9 cellular contexts compared by ENCODE assay signal in the genomic region with DNA sequence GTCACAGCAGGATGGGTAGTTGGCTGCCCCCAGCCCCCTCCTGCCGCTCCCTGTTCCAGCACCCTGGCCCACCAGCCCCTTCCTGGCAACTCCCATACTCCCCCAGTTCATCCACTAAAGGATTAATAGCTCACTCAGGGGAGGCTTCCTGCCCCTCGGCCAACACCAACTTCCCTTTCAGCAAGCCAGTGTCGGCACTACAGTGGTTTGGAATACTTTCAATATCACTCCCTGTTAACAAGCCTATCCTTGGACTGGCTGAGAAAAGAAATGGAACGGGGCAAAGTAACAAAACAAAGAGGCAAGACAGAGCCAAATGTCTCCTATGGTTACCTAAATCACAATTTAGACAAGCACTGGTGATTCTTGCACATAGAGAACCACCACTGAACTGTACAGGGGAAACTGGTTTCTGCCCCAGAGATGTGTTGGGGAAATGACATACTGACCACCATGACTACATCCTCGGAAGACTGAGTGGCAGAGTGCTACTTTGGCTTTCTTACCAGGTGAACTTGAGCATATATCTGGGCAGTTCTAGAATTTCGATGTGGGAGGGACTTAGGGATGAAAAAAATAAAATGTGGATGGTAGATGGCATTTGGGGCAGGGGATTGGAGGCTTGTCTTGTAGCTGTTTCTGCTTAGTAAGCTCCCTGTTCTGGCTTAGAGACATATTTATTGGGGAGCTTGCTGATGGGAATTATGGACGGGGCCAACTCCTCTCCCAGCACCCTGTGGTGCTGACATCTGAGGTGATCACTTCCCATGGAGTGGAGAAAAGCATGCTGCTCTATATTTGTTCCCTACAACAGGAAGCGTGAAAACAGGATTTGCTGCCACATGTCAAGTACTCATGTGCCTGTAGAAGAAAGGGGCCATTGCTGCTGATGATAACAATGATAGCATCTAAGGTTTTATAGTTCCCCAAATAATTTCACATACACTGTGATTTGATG. TPM values are rescaled to one million over a fixed set of nuclear protein-coding genes. Genes with fewer than 3 reads are reported as not detected.
DNase-seq lines count a peak whose midpoint lies in the region; ATAC-seq and TF ChIP-seq lines count a peak whose summit lies in the region.
"Had no signal": no experiment of that assay in that cellular context is flagged by ENCODE, and none has a peak within 500 bp of the region (broad histone marks: within the 10 kb centered on the region; RNA-seq: fewer than 3 reads in every experiment).

No MANE protein-coding gene starts in this region.

- H3K9me3 Mint-ChIP-seq in Caco-2 (ENCODE audit: unreplicated experiment) = no peaks in the 10 kb centered on the region
- no peaks in the 10 kb centered on the region for H3K9me3 Mint-ChIP-seq in nephron
- H3K9me3 Mint-ChIP-seq in activated T-helper 1 cell treated with anti-CD3 and anti-CD28 coated beads, Interleukin-12 subunit alpha, Interleukin-12 subunit beta, Interleukin-2, Interleukin-4 antibody, amounts not matched to agents 30 ng/mL and 10 ng/mL and 1 ng/mL, durations not matched to agents 14 hours and 24 hours and 36 hours = no peaks in the 10 kb centered on the region

- H3K27me3 Mint-ChIP-seq in Caco-2 (ENCODE audit: insufficient read depth, unreplicated experiment) (no peaks in the 10 kb centered on the region), nephron (ENCODE audit: low read depth) (peaks cover 7% of the 10 kb centered on the region)
- peaks cover 4% of the 10 kb centered on the region for H3K27me3 Mint-ChIP-seq in activated T-helper 1 cell treated with anti-CD3 and anti-CD28 coated beads, Interleukin-12 subunit alpha, Interleukin-12 subunit beta, Interleukin-2, Interleukin-4 antibody, amounts not matched to agents 30 ng/mL and 10 ng/mL and 1 ng/mL, durations not matched to agents 14 hours and 24 hours and 36 hours (ENCODE audit: insufficient read depth)

- CTCF ChIA-PET in Caco-2 (lab: Charles Lee) (interaction anchor here (0.6 kb wide), 1 partner anchor 45 kb away, joined by 6 read pairs; no protein-coding TSS in a partner anchor), OCI-LY7 (lab: Charles Lee; ENCODE audit: unreplicated experiment) (interaction anchor here (0.6 kb wide), 1 partner anchor 737 kb away, joined by 3 read pairs; no protein-coding TSS in a partner anchor)

- no peaks in the 10 kb centered on the region for H3K79me2 ChIP-seq in OCI-LY7 (ENCODE audit: insufficient read depth, low read depth, low read length)

- ATAC-seq in HG02885 (IDR thresholded peaks at IDR 0.05; ENCODE audit: poor library complexity, unreplicated experiment) = no peak
- ATAC-seq in GM21619 (IDR thresholded peaks at IDR 0.05; ENCODE audit: unreplicated experiment) = no peak

- peak overlapping the region; percentile 17 for H3K27ac ChIP-seq in duodenal mucosa (ENCODE audit: low read depth, low read length)
- H3K27ac ChIP-seq in OCI-LY7 (ENCODE audit: low read depth, low read length, poor library complexity, severe bottlenecking) = no peak overlapping the region

- H4K20me1 ChIP-seq in OCI-LY7 (ENCODE audit: insufficient read depth, low read length) = no peaks in the 10 kb centered on the region

- DNase-seq in Caco-2 (no peak), MV-4-11 (lab: John Stamatoyannopoulos, UW) (peak; percentile 23), OCI-LY7 (ENCODE audit: low spot score) (no peak)
- no peak for DNase-seq in activated T-helper 1 cell treated with anti-CD3 and anti-CD28 coated beads, Interleukin-12 subunit alpha, Interleukin-12 subunit beta, Interleukin-2, Interleukin-4 antibody, amounts not matched to agents 30 ng/mL and 10 ng/mL and 1 ng/mL, durations not matched to agents 14 hours and 24 hours and 36 hours (ENCODE audit: low spot score)
- DNase-seq: NCI-H2081 had no signal

- BruUV-seq in Caco-2 (replicated peaks; lab: Mats Ljungman, UMichigan) (no TSS peak), OCI-LY7 (replicated peaks; lab: Mats Ljungman, UMichigan) (no TSS peak)

- intact Hi-C loops in Caco-2 (cut with micrococcal nuclease; ENCODE audit: unreplicated experiment) (no loop called here), OCI-LY7 (cut with micrococcal nuclease; ENCODE audit: unreplicated experiment) (no loop called here)
- intact Hi-C loops in activated T-helper 1 cell treated with anti-CD3 and anti-CD28 coated beads, Interleukin-12 subunit alpha, Interleukin-12 subunit beta, Interleukin-2, Interleukin-4 antibody, amounts not matched to agents 30 ng/mL and 10 ng/mL and 1 ng/mL, durations not matched to agents 14 hours and 24 hours and 36 hours (cut with micrococcal nuclease) = no loop called here

- peak overlapping the region; percentile 8 for H3K27ac Mint-ChIP-seq in Caco-2 (ENCODE audit: unreplicated experiment)
- peak overlapping the region; percentile 80 to 92 (median 91) for H3K27ac Mint-ChIP-seq in nephron
- no peak overlapping the region for H3K27ac Mint-ChIP-seq in activated T-helper 1 cell treated with anti-CD3 and anti-CD28 coated beads, Interleukin-12 subunit alpha, Interleukin-12 subunit beta, Interleukin-2, Interleukin-4 antibody, amounts not matched to agents 30 ng/mL and 10 ng/mL and 1 ng/mL, durations not matched to agents 14 hours and 24 hours and 36 hours

- H3K27me3 ChIP-seq in Caco-2 (replicated peaks; ENCODE audit: control insufficient read depth, insufficient read depth, low read length) (no peaks in the 10 kb centered on the region), duodenal mucosa (ENCODE audit: control insufficient read depth in 1 of 2, insufficient read depth in 2 of 2, low read length in 2 of 2) (no peaks in the 10 kb centered on the region)

- H2AFZ ChIP-seq in OCI-LY7 (ENCODE audit: low read length) = no peak overlapping the region

- peaks cover 67% of the 10 kb centered on the region for H3K4me1 ChIP-seq in Caco-2
- peaks cover 28 to 38% of the 10 kb centered on the region in 2 donors for H3K4me1 ChIP-seq in duodenal mucosa (ENCODE audit: control insufficient read depth in 1 of 2, insufficient read depth in 2 of 2, low read length in 2 of 2)
- H3K4me1 ChIP-seq in OCI-LY7 (ENCODE audit: insufficient read depth, low read length, poor library complexity, severe bottlenecking) = no peaks in the 10 kb centered on the region

- H3K9me2 ChIP-seq in OCI-LY7 (ENCODE audit: insufficient read depth, low read length) = no peaks in the 10 kb centered on the region

- H3K9me3 ChIP-seq in Caco-2 (no peaks in the 10 kb centered on the region), duodenal mucosa (ENCODE audit: control insufficient read depth in 1 of 2, low read length in 2 of 2) (no peaks in the 10 kb centered on the region), OCI-LY7 (ENCODE audit: low read length) (no peaks in the 10 kb centered on the region)

- H3K36me3 ChIP-seq in Caco-2 (ENCODE audit: control insufficient read depth, insufficient read depth, low read length) (no peaks in the 10 kb centered on the region), duodenal mucosa (ENCODE audit: control insufficient read depth in 1 of 2, insufficient read depth in 2 of 2, low read length in 2 of 2) (no peaks in the 10 kb centered on the region), OCI-LY7 (ENCODE audit: insufficient read depth, low read length) (no peaks in the 10 kb centered on the region)

- TF ChIP-seq CTCF in Caco-2 (IDR thresholded peaks at IDR 0.05; ENCODE audit: insufficient read depth in 1 of 2, low read depth in 1 of 2, low read length in 1 of 2, severe bottlenecking in 1 of 2, unreplicated experiment in 1 of 2) = no peak
- TF ChIP-seq CTCF in nephron (IDR thresholded peaks at IDR 0.05; ENCODE audit: unreplicated experiment in 3 of 3) = no peak
- no peak for TF ChIP-seq CTCF in OCI-LY7 (conservative IDR thresholded peaks at IDR 0.05; ENCODE audit: low read length)

- peaks cover 65% of the 10 kb centered on the region for H3K4me1 Mint-ChIP-seq in Caco-2 (ENCODE audit: low read depth, unreplicated experiment)
- H3K4me1 Mint-ChIP-seq in nephron = peaks cover 63% of the 10 kb centered on the region
- peaks cover 57% of the 10 kb centered on the region for H3K4me1 Mint-ChIP-seq in activated T-helper 1 cell treated with anti-CD3 and anti-CD28 coated beads, Interleukin-12 subunit alpha, Interleukin-12 subunit beta, Interleukin-2, Interleukin-4 antibody, amounts not matched to agents 30 ng/mL and 10 ng/mL and 1 ng/mL, durations not matched to agents 14 hours and 24 hours and 36 hours (ENCODE audit: low read depth)

- H3K4me2 ChIP-seq in OCI-LY7 (ENCODE audit: low read length) = no peak overlapping the region

- H3K9ac ChIP-seq in duodenal mucosa (ENCODE audit: low read depth in 1 of 2, low read length in 2 of 2) = no peak overlapping the region

- H3K36me3 Mint-ChIP-seq in Caco-2 (ENCODE audit: insufficient read depth, unreplicated experiment) (peaks cover 6% of the 10 kb centered on the region), nephron (ENCODE audit: low read depth) (no peaks in the 10 kb centered on the region)
- H3K36me3 Mint-ChIP-seq in activated T-helper 1 cell treated with anti-CD3 and anti-CD28 coated beads, Interleukin-12 subunit alpha, Interleukin-12 subunit beta, Interleukin-2, Interleukin-4 antibody, amounts not matched to agents 30 ng/mL and 10 ng/mL and 1 ng/mL, durations not matched to agents 14 hours and 24 hours and 36 hours (ENCODE audit: low read depth) = peaks cover 2% of the 10 kb centered on the region

- H3K4me3 Mint-ChIP-seq in Caco-2 (ENCODE audit: unreplicated experiment) (no peak overlapping the region), nephron (peak overlapping the region in 2 of 3 experiments; percentile 5 to 14)
- H3K4me3 Mint-ChIP-seq in activated T-helper 1 cell treated with anti-CD3 and anti-CD28 coated beads, Interleukin-12 subunit alpha, Interleukin-12 subunit beta, Interleukin-2, Interleukin-4 antibody, amounts not matched to agents 30 ng/mL and 10 ng/mL and 1 ng/mL, durations not matched to agents 14 hours and 24 hours and 36 hours = no peak overlapping the region

- H3K4me3 ChIP-seq in Caco-2 (ENCODE audit: low read depth, low read length) (no peak overlapping the region), duodenal mucosa (ENCODE audit: low read depth in 1 of 2, low read length in 2 of 2) (no peak overlapping the region), OCI-LY7 (ENCODE audit: low read depth, low read length, poor library complexity, severe bottlenecking) (no peak overlapping the region)

- POLR2A ChIA-PET in Caco-2 (lab: Charles Lee) = interaction anchor here (1.6 kb wide), 1 partner anchor 13 kb away, joined by 4 read pairs; no protein-coding TSS in a partner anchor
- POLR2A ChIA-PET in OCI-LY7 (lab: Charles Lee) = no interaction called here

RNA-seq across cellular contexts. Expression of a gene that starts 7.1 kb away (rescaled TPM):
- total RNA-seq in Caco-2 (2022) (151 and 157 TPM in 2 replicates), OCI-LY7 (2022) (0.52 TPM in 1 of 2 replicates, not detected in the other)
- not detected in 2 replicates for total RNA-seq in OCI-LY7 (2014; rRNA removed; shearing (Covaris generic))
- 66.3 and 70.4 TPM in 2 replicates for total RNA-seq in activated T-helper 1 cell treated with anti-CD3 and anti-CD28 coated beads, Interleukin-12 subunit alpha, Interleukin-12 subunit beta, Interleukin-2, Interleukin-4 antibody, amounts not matched to agents 30 ng/mL and 10 ng/mL and 1 ng/mL, durations not matched to agents 14 hours and 24 hours and 36 hours

RNA-seq across cellular contexts. Expression of a gene that starts 39.7 kb away (rescaled TPM):
- total RNA-seq in Caco-2 (2022) = 4.1 and 6.7 TPM in 2 replicates
- total RNA-seq in OCI-LY7 (2014; rRNA removed; shearing (Covaris generic)) = not detected in 2 replicates
- not detected in 2 replicates for total RNA-seq in OCI-LY7 (2022)
- total RNA-seq in activated T-helper 1 cell treated with anti-CD3 and anti-CD28 coated beads, Interleukin-12 subunit alpha, Interleukin-12 subunit beta, Interleukin-2, Interleukin-4 antibody, amounts not matched to agents 30 ng/mL and 10 ng/mL and 1 ng/mL, durations not matched to agents 14 hours and 24 hours and 36 hours = not detected in 2 replicates

Comparison
In these comparisons a context has a peak if more than half of its experiments do, and no peak if none do; other contexts are left out.
1. H3K4me3 Mint-ChIP-seq: peak in nephron (2 of 3); none in Caco-2 (single experiment) and activated T-helper 1 cell treated with anti-CD3 and anti-CD28 coated beads, Interleukin-12 subunit alpha, Interleukin-12 subunit beta, Interleukin-2, Interleukin-4 antibody, amounts not matched to agents 30 ng/mL and 10 ng/mL and 1 ng/mL, durations not matched to agents 14 hours and 24 hours and 36 hours (single experiment).
2. RNA of a gene that starts 7.1 kb away (total RNA-seq): 151 to 157 TPM in Caco-2 and 66.3 to 70.4 TPM in activated T-helper 1 cell treated with anti-CD3 and anti-CD28 coated beads, Interleukin-12 subunit alpha, Interleukin-12 subunit beta, Interleukin-2, Interleukin-4 antibody, amounts not matched to agents 30 ng/mL and 10 ng/mL and 1 ng/mL, durations not matched to agents 14 hours and 24 hours and 36 hours; 0.52 TPM in OCI-LY7; every median in the first group is over 10 times any median in the second.